In the genomic region with DNA sequence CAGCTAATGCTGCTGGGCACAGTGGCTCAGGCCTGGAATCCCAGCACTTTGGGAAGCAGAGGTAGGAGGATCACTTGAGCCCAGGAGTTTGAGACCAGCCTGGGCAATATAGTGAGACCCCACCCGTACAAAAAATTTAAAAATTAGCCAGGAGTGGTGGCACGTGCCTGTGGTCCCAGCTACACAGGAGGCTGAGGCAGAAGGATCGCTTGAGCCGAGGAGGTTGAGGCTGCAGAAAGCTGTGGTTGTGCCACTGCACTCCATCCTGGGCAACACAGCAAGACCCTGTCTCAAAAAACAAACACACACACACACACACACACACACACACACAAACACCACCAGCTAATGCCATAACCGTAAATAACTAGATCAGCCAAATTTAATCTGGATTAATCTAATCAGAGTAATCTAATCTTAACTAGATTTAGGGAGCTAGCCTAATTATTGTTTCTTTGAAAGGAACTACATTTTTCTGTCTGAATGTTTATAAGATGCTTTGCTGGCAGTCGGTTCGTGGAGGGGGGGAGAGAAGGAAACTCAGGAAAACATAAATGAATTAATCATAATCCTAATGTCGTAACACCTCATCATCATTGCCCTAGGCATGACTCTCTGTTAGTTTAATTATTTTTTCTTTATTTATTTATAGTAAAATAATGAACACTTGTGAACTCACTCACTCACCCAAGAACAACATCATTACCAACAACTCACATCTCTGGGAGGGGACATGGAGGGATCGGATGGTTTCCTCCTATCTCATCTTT, we compare ENCODE assay signal across 17 cellular contexts.
"Had no signal": no experiment of that assay in that cellular context is flagged by ENCODE, and none has a peak within 500 bp of the region (broad histone marks: within the 10 kb centered on the region; RNA-seq: fewer than 3 reads in every experiment).

No MANE protein-coding gene starts in this region.

- H3K4me1 ChIP-seq: colonic mucosa, pancreas, transverse colon had no signal

- DNase-seq: activated CD4-positive, alpha-beta T cell treated with anti-CD3 and anti-CD28 coated beads, Interleukin-2, amount 10 ng/mL, durations not matched to agents 24 days and 14 days; activated CD8-positive, alpha-beta memory T cell treated with anti-CD3 and anti-CD28 coated beads, Interleukin-2, amount 50 U/mL, for 4 hours; activated naive CD4-positive, alpha-beta T cell treated with anti-CD3 and anti-CD28 coated beads for 36 hours; activated T-cell treated with anti-CD3 and anti-CD28 coated beads, Interleukin-2, amount 50 U/mL, for 4 hours; anterior cingulate cortex; central memory CD4-positive, alpha-beta T cell; colonic mucosa; heart right ventricle; mesendoderm; naive thymus-derived CD8-positive, alpha-beta T cell; stimulated activated CD4-positive, alpha-beta T cell treated with anti-CD3 and anti-CD28 coated beads, Interleukin-4, amount 100 ng/mL, for 1 hour; stimulated activated naive CD8-positive, alpha-beta T cell treated with anti-CD3 and anti-CD28 coated beads, Interleukin-15, amount 100 ng/mL, for 72 hours; T-helper 1 cell; transverse colon had no signal

- H3K27me3 ChIP-seq: colonic mucosa, pancreas, suprapubic skin, transverse colon had no signal

- ATAC-seq: activated T-cell treated with anti-CD3 and anti-CD28 coated beads, Interleukin-2, amount 50 U/mL, for 4 hours; heart right ventricle; naive thymus-derived CD8-positive, alpha-beta T cell; stimulated activated naive CD8-positive, alpha-beta T cell treated with anti-CD3 and anti-CD28 coated beads, Interleukin-15, amount 100 ng/mL, for 72 hours had no signal

- H3K9me3 ChIP-seq: colonic mucosa, heart right ventricle, pancreas, suprapubic skin, transverse colon had no signal

- H3K4me2 ChIP-seq: smooth muscle cell had no signal

- H3K27ac ChIP-seq: colonic mucosa, heart right ventricle, suprapubic skin, transverse colon had no signal

- H3K36me3 ChIP-seq: colonic mucosa, heart right ventricle, pancreas, suprapubic skin, transverse colon had no signal

- H3K4me3 ChIP-seq: colonic mucosa, heart right ventricle, pancreas, smooth muscle cell, suprapubic skin, transverse colon had no signal

- FAIRE-seq: pancreas had no signal
